Comparison of ENCODE assay signal across 27 cellular contexts in genomic region chr6:37088897-37089296, GRCh38.
"Had no signal": no experiment of that assay in that cellular context is flagged by ENCODE, and none has a peak within 500 bp of the region (broad histone marks: within the 10 kb centered on the region; RNA-seq: fewer than 3 reads in every experiment).

No MANE protein-coding gene starts in this region.

- H3K9me3 Mint-ChIP-seq: activated CD4-positive, alpha-beta T cell treated with anti-CD3 and anti-CD28 coated beads, Interleukin-2, amount 10 ng/mL, durations not matched to agents 24 days and 14 days; activated naive CD4-positive, alpha-beta T cell treated with anti-CD3 and anti-CD28 coated beads, Interleukin-2, amount 50 U/mL, for 24 hours; naive B cell; neural progenitor cell; T-cell; T-helper 2 cell treated with Interferon-gamma antibody and Interleukin-4, amounts not matched to agents 5 μg/mL and 100 μg/mL, for 36 hours had no signal

- ATAC-seq: activated CD4-positive, CD25-positive, alpha-beta regulatory T cell treated with anti-CD3 and anti-CD28 coated beads, Interleukin-2, amount 50 U/mL, for 24 hours; activated CD8-positive, alpha-beta T cell treated with anti-CD3 and anti-CD28 coated beads, Interleukin-2, amount 10 ng/mL, durations not matched to agents 7 days and 5 days; gastroesophageal sphincter; lower lobe of right lung; T-cell had no signal

- H3K36me3 Mint-ChIP-seq: activated naive CD4-positive, alpha-beta T cell treated with anti-CD3 and anti-CD28 coated beads, Interleukin-2, amount 50 U/mL, for 24 hours; naive B cell; neural progenitor cell; T-cell had no signal

- H3K4me1 ChIP-seq: ascending aorta, gastroesophageal sphincter, neural progenitor cell had no signal

- H3K27me3 Mint-ChIP-seq: activated naive CD4-positive, alpha-beta T cell treated with anti-CD3 and anti-CD28 coated beads, Interleukin-2, amount 50 U/mL, for 24 hours; progenitor cell of endocrine pancreas; T-cell had no signal

- H3K27ac Mint-ChIP-seq: activated CD4-positive, alpha-beta T cell treated with anti-CD3 and anti-CD28 coated beads, Interleukin-2, amount 10 ng/mL, durations not matched to agents 24 days and 14 days; activated CD8-positive, alpha-beta T cell treated with anti-CD3 and anti-CD28 coated beads, Interleukin-2, amount 10 ng/mL, durations not matched to agents 7 days and 5 days; activated naive CD4-positive, alpha-beta T cell treated with anti-CD3 and anti-CD28 coated beads, Interleukin-2, amount 50 U/mL, for 24 hours; naive B cell; neural progenitor cell; progenitor cell of endocrine pancreas; T-cell; T-helper 2 cell treated with Interferon-gamma antibody and Interleukin-4, amounts not matched to agents 5 μg/mL and 100 μg/mL, for 36 hours had no signal

- H3K4me3 Mint-ChIP-seq: activated CD4-positive, alpha-beta T cell treated with anti-CD3 and anti-CD28 coated beads, Interleukin-2, amount 10 ng/mL, durations not matched to agents 24 days and 14 days; activated CD8-positive, alpha-beta T cell treated with anti-CD3 and anti-CD28 coated beads, Interleukin-2, amount 10 ng/mL, durations not matched to agents 7 days and 5 days; activated naive CD4-positive, alpha-beta T cell treated with anti-CD3 and anti-CD28 coated beads, Interleukin-2, amount 50 U/mL, for 24 hours; naive B cell; neural progenitor cell; T-cell; T-helper 2 cell treated with Interferon-gamma antibody and Interleukin-4, amounts not matched to agents 5 μg/mL and 100 μg/mL, for 36 hours had no signal

- H3K27me3 ChIP-seq: ascending aorta, brain microvascular endothelial cell, gastroesophageal sphincter, neural progenitor cell, spleen, testis, vagina had no signal

- H3K4me2 ChIP-seq: neural progenitor cell had no signal

- H2AFZ ChIP-seq: neural progenitor cell had no signal

- H3K9ac ChIP-seq: neural progenitor cell had no signal

- H3K9me3 ChIP-seq: ascending aorta, gastroesophageal sphincter, lower lobe of right lung, spleen, testis, vagina had no signal

- H3K27ac ChIP-seq: ascending aorta, brain microvascular endothelial cell, gastroesophageal sphincter, lower lobe of right lung, neural progenitor cell, testis, vagina, VCaP had no signal

- H3K4me1 Mint-ChIP-seq: naive B cell had no signal

- H3K36me3 ChIP-seq: ascending aorta, brain microvascular endothelial cell, gastroesophageal sphincter, lower lobe of right lung, neural progenitor cell, spleen, vagina had no signal

- DNase-seq: activated CD4-positive, alpha-beta T cell treated with anti-CD3 and anti-CD28 coated beads, Interleukin-2, amount 10 ng/mL, durations not matched to agents 24 days and 14 days; activated CD8-positive, alpha-beta T cell treated with anti-CD3 and anti-CD28 coated beads, Interleukin-2, amount 10 ng/mL, durations not matched to agents 7 days and 5 days; activated gamma-delta T cell treated with Interleukin-2 at 50 U/mL for 16 hours; activated T-cell treated with anti-CD3 and anti-CD28 coated beads, Interleukin-2, amount 50 U/mL, for 1 hour; brain microvascular endothelial cell; central memory CD4-positive, alpha-beta T cell; effector memory CD4-positive, alpha-beta T cell; head of caudate nucleus; islet precursor cell; lower lobe of right lung; naive B cell; retina; spleen; stimulated activated CD4-positive, alpha-beta T cell treated with anti-CD3 and anti-CD28 coated beads, Interleukin-4, amount 100 ng/mL, for 1 hour; stimulated activated naive CD4-positive, alpha-beta T cell; T-cell; testis; trophoblast cell had no signal

- H3K4me3 ChIP-seq: ascending aorta, gastroesophageal sphincter, lower lobe of right lung, neural progenitor cell, spleen, testis, vagina had no signal
